Comparison of ENCODE assay signal across 22 cellular contexts in the genomic region with DNA sequence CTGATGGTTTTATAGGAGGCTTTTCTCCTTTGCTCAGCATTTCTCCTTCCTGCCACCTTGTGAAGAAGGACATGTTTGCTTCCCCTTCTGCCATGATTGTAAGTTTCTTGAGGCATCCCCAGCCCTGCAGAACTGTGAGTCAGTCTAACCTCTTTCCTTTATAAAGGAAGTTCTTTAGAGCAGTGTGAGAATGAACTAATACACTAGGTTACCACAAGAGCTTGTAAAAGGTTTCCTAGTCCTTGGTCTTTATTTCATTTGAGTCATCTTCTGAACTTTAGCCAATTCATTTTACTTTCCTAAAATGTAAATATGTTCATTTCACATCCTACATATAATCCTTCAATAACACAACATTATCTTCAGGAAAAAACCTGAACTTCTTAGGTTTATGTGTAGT.
DNase-seq lines count a peak whose midpoint lies in the region; ATAC-seq, FAIRE-seq and TF ChIP-seq lines count a peak whose summit lies in the region.
"Had no signal": no experiment of that assay in that cellular context is flagged by ENCODE, and none has a peak within 500 bp of the region (broad histone marks: within the 10 kb centered on the region; RNA-seq: fewer than 3 reads in every experiment).

No MANE protein-coding gene starts in this region.

- H3K4me3 ChIP-seq in Loucy (ENCODE audit: low read length, poor library complexity, severe bottlenecking) (peak overlapping the region; percentile 16), epithelial cell of esophagus (ENCODE audit: low read length) (no peak overlapping the region), osteoblast (ENCODE audit: insufficient read depth, low read length) (no peak overlapping the region), aorta (ENCODE audit: low read length in 2 of 2) (no peak overlapping the region)
- H3K4me3 ChIP-seq: SK-N-MC, spleen had no signal

- no peak for ATAC-seq in aorta (ENCODE audit: low FRiP score)
- ATAC-seq: left lobe of liver; naive thymus-derived CD8-positive, alpha-beta T cell; stimulated activated effector memory CD8-positive, alpha-beta T cell treated with anti-CD3 and anti-CD28 coated beads, Interleukin-12 subunit alpha, Interleukin-12 subunit beta, amount 100 ng/mL, for 72 hours had no signal

- H3K4me1 ChIP-seq in Loucy (ENCODE audit: insufficient read depth, low read length, poor library complexity, severe bottlenecking) (peaks cover 11% of the 10 kb centered on the region), osteoblast (ENCODE audit: insufficient read depth, low read length) (peaks cover under 1% of the 10 kb centered on the region), aorta (ENCODE audit: control insufficient read depth in 1 of 2, insufficient read depth in 2 of 2, low read length in 2 of 2) (no peaks in the 10 kb centered on the region)
- H3K4me1 ChIP-seq: spleen had no signal

- H3K9ac ChIP-seq in Loucy (ENCODE audit: low read depth, low read length, poor library complexity, severe bottlenecking) = no peak overlapping the region
- H3K9ac ChIP-seq: KMS-11 had no signal

- peak; percentile 51 for DNase-seq in EL
- peak; percentile 24 for DNase-seq in epithelial cell of esophagus (ENCODE audit: low read depth)
- DNase-seq in osteoblast (ENCODE audit: insufficient read length, low spot score, missing footprints) = peak; percentile 73
- DNase-seq in aorta = no peak
- DNase-seq in HTR-8/SVneo (ENCODE audit: insufficient read length, low spot score) = no peak
- no peak for DNase-seq in mesenteric fat pad (ENCODE audit: low spot score)
- DNase-seq: activated CD4-positive, alpha-beta T cell treated with anti-CD3 and anti-CD28 coated beads for 48 hours; activated naive CD4-positive, alpha-beta T cell treated with anti-CD3 and anti-CD28 coated beads for 36 hours; activated T-cell treated with anti-CD3 and anti-CD28 coated beads, Interleukin-2, amount 50 U/mL, for 48 hours; amniotic stem cell; naive thymus-derived CD8-positive, alpha-beta T cell; NCI-H1092; NCI-H187 treated with DMSO at 0.1 percent for 48 hours; spleen; stimulated activated CD4-positive, alpha-beta T cell treated with anti-CD3 and anti-CD28 coated beads, Interleukin-2, amount 100 ng/mL, for 48 hours had no signal

- peaks cover 3% of the 10 kb centered on the region; the same call in 1 of the 2 replicates for H3F3A ChIP-seq in Loucy (ENCODE audit: low read depth)

- no peaks in the 10 kb centered on the region for H3K27me3 ChIP-seq in Loucy (ENCODE audit: insufficient read depth, low read length, poor library complexity, severe bottlenecking)
- H3K27me3 ChIP-seq in osteoblast (ENCODE audit: insufficient read depth, low read length) = no peaks in the 10 kb centered on the region
- no peaks in the 10 kb centered on the region for H3K27me3 ChIP-seq in aorta (ENCODE audit: control insufficient read depth in 1 of 2, insufficient read depth in 2 of 2, low read length in 1 of 2)
- H3K27me3 ChIP-seq: spleen had no signal

- H2AFZ ChIP-seq in Loucy (ENCODE audit: low read length) = no peak overlapping the region
- H2AFZ ChIP-seq in osteoblast (ENCODE audit: low read length) = no peak overlapping the region

- H3K36me3 ChIP-seq in Loucy (ENCODE audit: insufficient read depth, low read length) = no peaks in the 10 kb centered on the region
- no peaks in the 10 kb centered on the region for H3K36me3 ChIP-seq in osteoblast (ENCODE audit: insufficient read depth, low read length)
- H3K36me3 ChIP-seq in aorta (ENCODE audit: control insufficient read depth in 1 of 2, insufficient read depth in 2 of 2, low read length in 1 of 2) = no peaks in the 10 kb centered on the region
- H3K36me3 ChIP-seq: spleen had no signal

- no peaks in the 10 kb centered on the region for H3K9me2 ChIP-seq in Loucy (replicated peaks; ENCODE audit: low read depth, low read length)

- TF ChIP-seq CTCF in Loucy (conservative IDR thresholded peaks at IDR 0.05; ENCODE audit: low read length) (no peak), epithelial cell of esophagus (IDR thresholded peaks at IDR 0.05; ENCODE audit: insufficient read depth, low read depth, low read length, missing control alignments) (no peak), osteoblast (IDR thresholded peaks at IDR 0.05; ENCODE audit: extremely low read depth, low read depth, low read length) (no peak)

- H3K9me3 ChIP-seq in Loucy (ENCODE audit: insufficient read depth, low read depth, low read length) = peaks cover 7% of the 10 kb centered on the region; the same call in 1 of the 2 replicates
- no peaks in the 10 kb centered on the region for H3K9me3 ChIP-seq in osteoblast (ENCODE audit: low read depth, low read length)
- H3K9me3 ChIP-seq in aorta (ENCODE audit: control insufficient read depth, low read length) = no peaks in the 10 kb centered on the region

- no peaks in the 10 kb centered on the region for H3K79me2 ChIP-seq in Loucy (ENCODE audit: insufficient read depth, low read length)
- H3K79me2 ChIP-seq in osteoblast (ENCODE audit: insufficient read depth, low read length) = no peaks in the 10 kb centered on the region

- H3K4me2 ChIP-seq in Loucy (ENCODE audit: low read depth, low read length, poor library complexity, severe bottlenecking) = no peak overlapping the region
- H3K4me2 ChIP-seq in osteoblast (ENCODE audit: insufficient read depth, low read length) = no peak overlapping the region
- H3K4me2 ChIP-seq: KMS-11 had no signal

- no peak for FAIRE-seq in HTR-8/SVneo (lab: Jason Lieb, UNC)

- H3K27ac ChIP-seq in osteoblast (ENCODE audit: low read depth, low read length) (no peak overlapping the region), aorta (ENCODE audit: low read depth in 1 of 2, low read length in 2 of 2) (no peak overlapping the region)
- H3K27ac ChIP-seq: C4-2B, KMS-11, RWPE1, SK-N-MC, spleen had no signal

- no peaks in the 10 kb centered on the region for H4K20me1 ChIP-seq in Loucy (ENCODE audit: insufficient read depth, low read length, poor library complexity, severe bottlenecking)
- no peaks in the 10 kb centered on the region for H4K20me1 ChIP-seq in osteoblast (ENCODE audit: insufficient read depth, low read length)

- intact Hi-C loops in aorta (cut with DNase I) = no loop called here

Comparison
In these comparisons a context has a peak if more than half of its experiments do, and no peak if none do; other contexts are left out.
1. DNase-seq: peak in EL (single experiment), epithelial cell of esophagus (single experiment) and osteoblast (single experiment); none in aorta (0 of 2), HTR-8/SVneo (single experiment) and mesenteric fat pad (single experiment).